Comparison of ENCODE assay signal across 18 cellular contexts in genomic region chr12:53670966-53671365, GRCh38.
"Had no signal": no experiment of that assay in that cellular context is flagged by ENCODE, and none has a peak within 500 bp of the region (broad histone marks: within the 10 kb centered on the region; RNA-seq: fewer than 3 reads in every experiment).

No MANE protein-coding gene starts in this region.

- H3K27ac ChIP-seq: esophagus squamous epithelium, hepatocyte, pancreas, sigmoid colon, spleen, thoracic aorta, upper lobe of right lung had no signal

- H3K27ac Mint-ChIP-seq: activated B cell treated with CpG ODN at 0.5 μM for 24 hours; activated CD4-positive, alpha-beta T cell treated with anti-CD3 and anti-CD28 coated beads, Interleukin-2, amount 10 ng/mL, durations not matched to agents 24 days and 14 days; activated naive CD8-positive, alpha-beta T cell treated with anti-CD3 and anti-CD28 coated beads, Interleukin-2, amount 10 ng/mL, durations not matched to agents 7 days and 5 days; T-helper 2 cell treated with Interferon-gamma antibody and Interleukin-4, amounts not matched to agents 5 μg/mL and 100 μg/mL, for 36 hours had no signal

- ATAC-seq: upper lobe of right lung had no signal

- FAIRE-seq: pancreas had no signal

- H3K9me3 Mint-ChIP-seq: activated B cell treated with CpG ODN at 0.5 μM for 24 hours; activated CD4-positive, alpha-beta T cell treated with anti-CD3 and anti-CD28 coated beads, Interleukin-2, amount 10 ng/mL, durations not matched to agents 24 days and 14 days; activated naive CD8-positive, alpha-beta T cell treated with anti-CD3 and anti-CD28 coated beads, Interleukin-2, amount 10 ng/mL, durations not matched to agents 7 days and 5 days; naive B cell; T-helper 2 cell treated with Interferon-gamma antibody and Interleukin-4, amounts not matched to agents 5 μg/mL and 100 μg/mL, for 36 hours had no signal

- DNase-seq: activated B cell treated with CpG ODN at 0.5 μM for 24 hours; activated CD4-positive, alpha-beta T cell treated with anti-CD3 and anti-CD28 coated beads, Interleukin-2, amount 10 ng/mL, durations not matched to agents 24 days and 14 days; activated gamma-delta T cell; activated naive CD8-positive, alpha-beta T cell treated with anti-CD3 and anti-CD28 coated beads, Interleukin-2, amount 10 ng/mL, durations not matched to agents 7 days and 5 days; anterior cingulate cortex; esophagus squamous epithelium; islet precursor cell; naive B cell; pancreas; sigmoid colon; spleen; stimulated activated CD4-positive, alpha-beta T cell treated with anti-CD3 and anti-CD28 coated beads, Interleukin-1b, Interleukin-23, amount 100 ng/mL, for 48 hours; stomach; upper lobe of right lung had no signal

- H3K9me3 ChIP-seq: esophagus squamous epithelium, pancreas, sigmoid colon, spleen, stomach, thoracic aorta, upper lobe of right lung had no signal

- H3K27me3 Mint-ChIP-seq: activated naive CD8-positive, alpha-beta T cell treated with anti-CD3 and anti-CD28 coated beads, Interleukin-2, amount 10 ng/mL, durations not matched to agents 7 days and 5 days; naive B cell had no signal

- H3K4me3 Mint-ChIP-seq: activated B cell treated with CpG ODN at 0.5 μM for 24 hours; activated CD4-positive, alpha-beta T cell treated with anti-CD3 and anti-CD28 coated beads, Interleukin-2, amount 10 ng/mL, durations not matched to agents 24 days and 14 days; activated naive CD8-positive, alpha-beta T cell treated with anti-CD3 and anti-CD28 coated beads, Interleukin-2, amount 10 ng/mL, durations not matched to agents 7 days and 5 days; T-helper 2 cell treated with Interferon-gamma antibody and Interleukin-4, amounts not matched to agents 5 μg/mL and 100 μg/mL, for 36 hours had no signal

- H3K4me3 ChIP-seq: esophagus squamous epithelium, hepatocyte, lung, pancreas, sigmoid colon, spleen, stomach, thoracic aorta, upper lobe of right lung had no signal

- H3K4me2 ChIP-seq: hepatocyte had no signal

- H3K27me3 ChIP-seq: esophagus squamous epithelium, hepatocyte, pancreas, sigmoid colon, spleen, stomach, upper lobe of right lung had no signal

- H2AFZ ChIP-seq: hepatocyte had no signal
